1 cellular context compared by ENCODE assay signal in the genomic region with DNA sequence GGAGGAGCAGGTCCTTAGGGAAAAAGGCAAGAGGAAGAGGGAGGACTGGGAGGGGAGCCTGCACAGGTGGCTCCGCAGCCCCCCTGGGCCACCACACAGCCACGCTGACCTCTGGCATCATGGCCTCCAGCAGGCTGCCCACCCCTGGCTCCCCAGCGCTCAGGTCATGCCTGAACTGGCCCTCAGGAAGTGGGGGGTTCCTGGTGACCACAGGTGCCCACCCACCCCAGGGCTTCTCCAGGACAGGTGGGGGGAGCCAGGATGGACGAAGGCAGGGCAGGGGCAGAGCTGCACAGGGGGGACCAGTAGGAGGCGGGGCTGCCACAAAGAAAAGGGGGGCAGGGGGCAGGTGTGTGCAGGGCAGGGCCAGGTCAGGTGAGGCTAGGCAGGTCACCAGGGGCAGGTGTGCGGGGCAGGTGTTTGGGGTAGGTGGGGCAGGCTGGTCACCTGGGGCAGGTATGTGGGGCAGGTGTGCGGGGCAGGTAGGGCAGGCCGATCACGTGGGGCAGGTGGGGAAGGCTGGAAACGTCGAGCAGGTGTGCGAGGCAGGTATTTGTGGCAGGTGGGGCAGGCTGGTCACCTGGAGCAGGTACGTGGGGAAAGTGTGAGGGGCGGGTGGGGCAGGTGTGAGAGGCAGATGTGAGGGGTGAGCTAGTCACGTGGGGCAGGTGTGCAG.
TF ChIP-seq lines count a peak whose summit lies in the region.

No MANE protein-coding gene starts in this region.

TF ChIP-seq in HEK293, 187 proteins besides CTCF, POLR2A, EP300 and RAD21 (continued from another document):
- TF ChIP-seq, protein P1, sequence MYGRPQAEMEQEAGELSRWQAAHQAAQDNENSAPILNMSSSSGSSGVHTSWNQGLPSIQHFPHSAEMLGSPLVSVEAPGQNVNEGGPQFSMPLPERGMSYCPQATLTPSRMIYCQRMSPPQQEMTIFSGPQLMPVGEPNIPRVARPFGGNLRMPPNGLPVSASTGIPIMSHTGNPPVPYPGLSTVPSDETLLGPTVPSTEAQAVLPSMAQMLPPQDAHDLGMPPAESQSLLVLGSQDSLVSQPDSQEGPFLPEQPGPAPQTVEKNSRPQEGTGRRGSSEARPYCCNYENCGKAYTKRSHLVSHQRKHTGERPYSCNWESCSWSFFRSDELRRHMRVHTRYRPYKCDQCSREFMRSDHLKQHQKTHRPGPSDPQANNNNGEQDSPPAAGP (tag by site-specific recombination; IDR thresholded peaks at IDR 0.05) = 0 out of 2 replicates have a peak, but pooled peaks have one; percentile 23
- TF ChIP-seq ZNF138 (tag by site-specific recombination; IDR thresholded peaks at IDR 0.05; ENCODE audit: borderline replicate concordance) = no peak
- TF ChIP-seq ZNF654 (tag by site-specific recombination; IDR thresholded peaks at IDR 0.05; ENCODE audit: low read depth) = no peak
- TF ChIP-seq, protein P2, sequence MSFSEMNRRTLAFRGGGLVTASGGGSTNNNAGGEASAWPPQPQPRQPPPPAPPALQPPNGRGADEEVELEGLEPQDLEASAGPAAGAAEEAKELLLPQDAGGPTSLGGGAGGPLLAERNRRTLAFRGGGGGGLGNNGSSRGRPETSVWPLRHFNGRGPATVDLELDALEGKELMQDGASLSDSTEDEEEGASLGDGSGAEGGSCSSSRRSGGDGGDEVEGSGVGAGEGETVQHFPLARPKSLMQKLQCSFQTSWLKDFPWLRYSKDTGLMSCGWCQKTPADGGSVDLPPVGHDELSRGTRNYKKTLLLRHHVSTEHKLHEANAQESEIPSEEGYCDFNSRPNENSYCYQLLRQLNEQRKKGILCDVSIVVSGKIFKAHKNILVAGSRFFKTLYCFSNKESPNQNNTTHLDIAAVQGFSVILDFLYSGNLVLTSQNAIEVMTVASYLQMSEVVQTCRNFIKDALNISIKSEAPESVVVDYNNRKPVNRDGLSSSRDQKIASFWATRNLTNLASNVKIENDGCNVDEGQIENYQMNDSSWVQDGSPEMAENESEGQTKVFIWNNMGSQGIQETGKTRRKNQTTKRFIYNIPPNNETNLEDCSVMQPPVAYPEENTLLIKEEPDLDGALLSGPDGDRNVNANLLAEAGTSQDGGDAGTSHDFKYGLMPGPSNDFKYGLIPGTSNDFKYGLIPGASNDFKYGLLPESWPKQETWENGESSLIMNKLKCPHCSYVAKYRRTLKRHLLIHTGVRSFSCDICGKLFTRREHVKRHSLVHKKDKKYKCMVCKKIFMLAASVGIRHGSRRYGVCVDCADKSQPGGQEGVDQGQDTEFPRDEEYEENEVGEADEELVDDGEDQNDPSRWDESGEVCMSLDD (tag by site-specific recombination; IDR thresholded peaks at IDR 0.05) = peak; percentile 45; the same call in 1 of the 2 replicates
- peak; percentile 41; the same call in 1 of the 2 replicates for TF ChIP-seq GLIS1 (tag by site-specific recombination; IDR thresholded peaks at IDR 0.05)
- TF ChIP-seq, protein P3, sequence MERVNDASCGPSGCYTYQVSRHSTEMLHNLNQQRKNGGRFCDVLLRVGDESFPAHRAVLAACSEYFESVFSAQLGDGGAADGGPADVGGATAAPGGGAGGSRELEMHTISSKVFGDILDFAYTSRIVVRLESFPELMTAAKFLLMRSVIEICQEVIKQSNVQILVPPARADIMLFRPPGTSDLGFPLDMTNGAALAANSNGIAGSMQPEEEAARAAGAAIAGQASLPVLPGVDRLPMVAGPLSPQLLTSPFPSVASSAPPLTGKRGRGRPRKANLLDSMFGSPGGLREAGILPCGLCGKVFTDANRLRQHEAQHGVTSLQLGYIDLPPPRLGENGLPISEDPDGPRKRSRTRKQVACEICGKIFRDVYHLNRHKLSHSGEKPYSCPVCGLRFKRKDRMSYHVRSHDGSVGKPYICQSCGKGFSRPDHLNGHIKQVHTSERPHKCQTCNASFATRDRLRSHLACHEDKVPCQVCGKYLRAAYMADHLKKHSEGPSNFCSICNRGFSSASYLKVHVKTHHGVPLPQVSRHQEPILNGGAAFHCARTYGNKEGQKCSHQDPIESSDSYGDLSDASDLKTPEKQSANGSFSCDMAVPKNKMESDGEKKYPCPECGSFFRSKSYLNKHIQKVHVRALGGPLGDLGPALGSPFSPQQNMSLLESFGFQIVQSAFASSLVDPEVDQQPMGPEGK (tag by site-specific recombination; IDR thresholded peaks at IDR 0.05) = peak; percentile 55; the same call in 1 of the 2 replicates
- peak; percentile 100 for TF ChIP-seq ZEB2 (tag by site-specific recombination; IDR thresholded peaks at IDR 0.05)
- TF ChIP-seq, protein P4, sequence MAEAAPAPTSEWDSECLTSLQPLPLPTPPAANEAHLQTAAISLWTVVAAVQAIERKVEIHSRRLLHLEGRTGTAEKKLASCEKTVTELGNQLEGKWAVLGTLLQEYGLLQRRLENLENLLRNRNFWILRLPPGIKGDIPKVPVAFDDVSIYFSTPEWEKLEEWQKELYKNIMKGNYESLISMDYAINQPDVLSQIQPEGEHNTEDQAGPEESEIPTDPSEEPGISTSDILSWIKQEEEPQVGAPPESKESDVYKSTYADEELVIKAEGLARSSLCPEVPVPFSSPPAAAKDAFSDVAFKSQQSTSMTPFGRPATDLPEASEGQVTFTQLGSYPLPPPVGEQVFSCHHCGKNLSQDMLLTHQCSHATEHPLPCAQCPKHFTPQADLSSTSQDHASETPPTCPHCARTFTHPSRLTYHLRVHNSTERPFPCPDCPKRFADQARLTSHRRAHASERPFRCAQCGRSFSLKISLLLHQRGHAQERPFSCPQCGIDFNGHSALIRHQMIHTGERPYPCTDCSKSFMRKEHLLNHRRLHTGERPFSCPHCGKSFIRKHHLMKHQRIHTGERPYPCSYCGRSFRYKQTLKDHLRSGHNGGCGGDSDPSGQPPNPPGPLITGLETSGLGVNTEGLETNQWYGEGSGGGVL (tag by site-specific recombination; IDR thresholded peaks at IDR 0.05) = peak; percentile 79
- peak; percentile 22; the same call in 1 of the 2 replicates for TF ChIP-seq ZNF600 (tag by site-specific recombination; IDR thresholded peaks at IDR 0.05)
- TF ChIP-seq ZNF701 (tag by site-specific recombination; IDR thresholded peaks at IDR 0.05) = no peak
